Comparison of ENCODE assay signal across 28 cellular contexts in genomic region chr1:23910144-23910543, GRCh38. TPM values are rescaled to one million over a fixed set of nuclear protein-coding genes. Genes with fewer than 3 reads are reported as not detected.
DNase-seq lines count a peak whose midpoint lies in the region; ATAC-seq, FAIRE-seq and TF ChIP-seq lines count a peak whose summit lies in the region.
"Had no signal": no experiment of that assay in that cellular context is flagged by ENCODE, and none has a peak within 500 bp of the region (broad histone marks: within the 10 kb centered on the region; RNA-seq: fewer than 3 reads in every experiment).

No MANE protein-coding gene starts in this region.

- ATAC-seq in activated naive CD8-positive, alpha-beta T cell treated with anti-CD3 and anti-CD28 coated beads, Interleukin-2, amount 50 U/mL, for 24 hours, result no peak
- peak in 1 of 2 donors; percentile 15 for ATAC-seq in stimulated activated naive B cell treated with anti-CD40 and anti-IgM and Interleukin-4, amounts not matched to agents 10 μg/mL and 1 μg/mL and 100 μg/mL, for 72 hours (replicated peaks)
- ATAC-seq in HG02938 (IDR thresholded peaks at IDR 0.05; ENCODE audit: unreplicated experiment), result no peak
- ATAC-seq: activated CD8-positive, alpha-beta memory T cell treated with anti-CD3 and anti-CD28 coated beads, Interleukin-2, amount 10 ng/mL, durations not matched to agents 7 days and 5 days; body of pancreas had no signal

- no peak overlapping the region for H3K4me3 ChIP-seq in NB4 (ENCODE audit: low read depth, low read length)
- H3K4me3 ChIP-seq: body of pancreas, esophagus muscularis mucosa, gastrocnemius medialis, K562, lower lobe of right lung, skin epidermis, tibial artery had no signal

- no peak overlapping the region for H3K27ac Mint-ChIP-seq in T-helper 1 cell treated with Interleukin-12 subunit alpha and Interleukin-12 subunit beta and Interleukin-4 antibody, amounts not matched to agents 30 μg/mL and 1 μg/mL, for 36 hours
- H3K27ac Mint-ChIP-seq in activated naive CD8-positive, alpha-beta T cell treated with anti-CD3 and anti-CD28 coated beads, Interleukin-2, amount 50 U/mL, for 24 hours, result peak overlapping the region; percentile 18
- peak overlapping the region; percentile 95 for H3K27ac Mint-ChIP-seq in stimulated activated naive B cell treated with anti-CD40 and anti-IgM and Interleukin-4, amounts not matched to agents 10 μg/mL and 1 μg/mL and 100 μg/mL, for 72 hours
- H3K27ac Mint-ChIP-seq: H9 had no signal

- no peaks in the 10 kb centered on the region for H3K9me3 Mint-ChIP-seq in T-helper 1 cell treated with Interleukin-12 subunit alpha and Interleukin-12 subunit beta and Interleukin-4 antibody, amounts not matched to agents 30 μg/mL and 1 μg/mL, for 36 hours
- no peaks in the 10 kb centered on the region for H3K9me3 Mint-ChIP-seq in activated naive CD8-positive, alpha-beta T cell treated with anti-CD3 and anti-CD28 coated beads, Interleukin-2, amount 50 U/mL, for 24 hours
- no peaks in the 10 kb centered on the region for H3K9me3 Mint-ChIP-seq in stimulated activated naive B cell treated with anti-CD40 and anti-IgM and Interleukin-4, amounts not matched to agents 10 μg/mL and 1 μg/mL and 100 μg/mL, for 72 hours
- H3K9me3 Mint-ChIP-seq: activated T-helper 2 cell treated with anti-CD3 and anti-CD28 coated beads, Interferon-gamma antibody, Interleukin-2, Interleukin-4, amounts not matched to agents 10 μg/mL and 5 μg/mL and 100 μg/mL, durations not matched to agents 14 hours and 24 hours and 36 hours; H9 had no signal

- FAIRE-seq in frontal cortex (lab: Jason Lieb, UNC), result no peak
- FAIRE-seq: kidney had no signal

- no peak for TF ChIP-seq POLR2A in NB4 (IDR thresholded peaks at IDR 0.05; ENCODE audit: extremely low read depth, insufficient read length)

- H3K36me3 Mint-ChIP-seq in T-helper 1 cell treated with Interleukin-12 subunit alpha and Interleukin-12 subunit beta and Interleukin-4 antibody, amounts not matched to agents 30 μg/mL and 1 μg/mL, for 36 hours (ENCODE audit: low read depth), result no peaks in the 10 kb centered on the region
- peaks cover 2% of the 10 kb centered on the region for H3K36me3 Mint-ChIP-seq in activated naive CD8-positive, alpha-beta T cell treated with anti-CD3 and anti-CD28 coated beads, Interleukin-2, amount 50 U/mL, for 24 hours (ENCODE audit: low read depth)
- H3K36me3 Mint-ChIP-seq in stimulated activated naive B cell treated with anti-CD40 and anti-IgM and Interleukin-4, amounts not matched to agents 10 μg/mL and 1 μg/mL and 100 μg/mL, for 72 hours, result peaks cover 50 to 65% of the 10 kb centered on the region in 2 donors
- H3K36me3 Mint-ChIP-seq: activated CD8-positive, alpha-beta memory T cell treated with anti-CD3 and anti-CD28 coated beads, Interleukin-2, amount 10 ng/mL, durations not matched to agents 7 days and 5 days had no signal

- no peak for DNase-seq in T-helper 1 cell
- peak; percentile 24 for DNase-seq in NB4 (ENCODE audit: low read depth)
- DNase-seq in activated naive CD8-positive, alpha-beta T cell treated with anti-CD3 and anti-CD28 coated beads, Interleukin-2, amount 50 U/mL, for 24 hours, result peak; percentile 10
- DNase-seq in stimulated activated naive B cell treated with anti-CD40 and anti-IgM and Interleukin-4, amounts not matched to agents 10 μg/mL and 1 μg/mL and 100 μg/mL, for 72 hours, result no peak
- no peak for DNase-seq in frontal cortex (ENCODE audit: low spot score in 2 of 2)
- DNase-seq in NCI-H1092 treated with DMSO at 0.1 percent for 48 hours (lab: John Stamatoyannopoulos, UW), result no peak
- DNase-seq: activated CD4-positive, alpha-beta T cell treated with anti-CD3 and anti-CD28 coated beads for 48 hours; activated CD8-positive, alpha-beta memory T cell treated with anti-CD3 and anti-CD28 coated beads, Interleukin-2, amount 10 ng/mL, durations not matched to agents 7 days and 5 days; body of pancreas; COR-L47; gastrocnemius medialis; H9; kidney; lower lobe of right lung; NCI-H1694 treated with DMSO at 0.1 percent for 48 hours; NCI-H2227 treated with DMSO at 0.1 percent for 48 hours; NCI-H748 treated with DMSO at 0.1 percent for 48 hours; Right ventricle myocardium superior; stimulated activated CD4-positive, alpha-beta T cell treated with anti-CD3 and anti-CD28 coated beads, Interleukin-2, amount 100 ng/mL, for 24 hours; SW 1271; tibial artery had no signal

- peaks cover 9% of the 10 kb centered on the region for H3K27me3 Mint-ChIP-seq in T-helper 1 cell treated with Interleukin-12 subunit alpha and Interleukin-12 subunit beta and Interleukin-4 antibody, amounts not matched to agents 30 μg/mL and 1 μg/mL, for 36 hours (ENCODE audit: low read depth)
- no peaks in the 10 kb centered on the region for H3K27me3 Mint-ChIP-seq in activated naive CD8-positive, alpha-beta T cell treated with anti-CD3 and anti-CD28 coated beads, Interleukin-2, amount 50 U/mL, for 24 hours
- H3K27me3 Mint-ChIP-seq in stimulated activated naive B cell treated with anti-CD40 and anti-IgM and Interleukin-4, amounts not matched to agents 10 μg/mL and 1 μg/mL and 100 μg/mL, for 72 hours, result no peaks in the 10 kb centered on the region

- H3K4me3 Mint-ChIP-seq in T-helper 1 cell treated with Interleukin-12 subunit alpha and Interleukin-12 subunit beta and Interleukin-4 antibody, amounts not matched to agents 30 μg/mL and 1 μg/mL, for 36 hours, result peak overlapping the region; percentile 14
- H3K4me3 Mint-ChIP-seq in activated naive CD8-positive, alpha-beta T cell treated with anti-CD3 and anti-CD28 coated beads, Interleukin-2, amount 50 U/mL, for 24 hours, result peak overlapping the region; percentile 42
- peak overlapping the region; percentile 88 to 93 for H3K4me3 Mint-ChIP-seq in stimulated activated naive B cell treated with anti-CD40 and anti-IgM and Interleukin-4, amounts not matched to agents 10 μg/mL and 1 μg/mL and 100 μg/mL, for 72 hours
- H3K4me3 Mint-ChIP-seq: activated CD8-positive, alpha-beta memory T cell treated with anti-CD3 and anti-CD28 coated beads, Interleukin-2, amount 10 ng/mL, durations not matched to agents 7 days and 5 days; H9 had no signal

- peaks cover 43% of the 10 kb centered on the region for H3K4me1 Mint-ChIP-seq in T-helper 1 cell treated with Interleukin-12 subunit alpha and Interleukin-12 subunit beta and Interleukin-4 antibody, amounts not matched to agents 30 μg/mL and 1 μg/mL, for 36 hours (ENCODE audit: low read depth)
- peaks cover 67% of the 10 kb centered on the region for H3K4me1 Mint-ChIP-seq in activated naive CD8-positive, alpha-beta T cell treated with anti-CD3 and anti-CD28 coated beads, Interleukin-2, amount 50 U/mL, for 24 hours
- H3K4me1 Mint-ChIP-seq in stimulated activated naive B cell treated with anti-CD40 and anti-IgM and Interleukin-4, amounts not matched to agents 10 μg/mL and 1 μg/mL and 100 μg/mL, for 72 hours, result peaks cover 56 to 91% of the 10 kb centered on the region in 2 donors

- no peak for TF ChIP-seq CTCF in NB4 (IDR thresholded peaks at IDR 0.05; ENCODE audit: low read depth, low read length)

RNA-seq across cellular contexts. Expression of gene CNR2, which starts 3.0 kb away (rescaled TPM):
- total RNA-seq in frontal cortex, result not detected
- total RNA-seq: body of pancreas, Daoy, gastrocnemius medialis, H9, K562, lower lobe of right lung, Right ventricle myocardium superior had no signal

RNA-seq across cellular contexts. Expression of gene FUCA1, which starts 42.1 kb away (rescaled TPM):
- total RNA-seq in frontal cortex, result 21.6 TPM

RNA-seq across cellular contexts. Expression of gene PNRC2, which starts 49.5 kb away (rescaled TPM):
- 89.3 TPM for total RNA-seq in frontal cortex

Comparison
In these comparisons a context has a peak if more than half of its experiments do, and no peak if none do; other contexts are left out.
1. H3K4me3 Mint-ChIP-seq: peak in every context shown above with its lines; median percentile 90 in stimulated activated naive B cell treated with anti-CD40 and anti-IgM and Interleukin-4, amounts not matched to agents 10 μg/mL and 1 μg/mL and 100 μg/mL, for 72 hours; 42 in activated naive CD8-positive, alpha-beta T cell treated with anti-CD3 and anti-CD28 coated beads, Interleukin-2, amount 50 U/mL, for 24 hours; 14 in T-helper 1 cell treated with Interleukin-12 subunit alpha and Interleukin-12 subunit beta and Interleukin-4 antibody, amounts not matched to agents 30 μg/mL and 1 μg/mL, for 36 hours.
2. DNase-seq: peak in NB4 (single experiment) and activated naive CD8-positive, alpha-beta T cell treated with anti-CD3 and anti-CD28 coated beads, Interleukin-2, amount 50 U/mL, for 24 hours (single experiment); none in T-helper 1 cell (0 of 5), stimulated activated naive B cell treated with anti-CD40 and anti-IgM and Interleukin-4, amounts not matched to agents 10 μg/mL and 1 μg/mL and 100 μg/mL, for 72 hours (single experiment), frontal cortex (0 of 2) and NCI-H1092 treated with DMSO at 0.1 percent for 48 hours (single experiment).